Comparison of ENCODE assay signal across 6 cellular contexts in the genomic region with DNA sequence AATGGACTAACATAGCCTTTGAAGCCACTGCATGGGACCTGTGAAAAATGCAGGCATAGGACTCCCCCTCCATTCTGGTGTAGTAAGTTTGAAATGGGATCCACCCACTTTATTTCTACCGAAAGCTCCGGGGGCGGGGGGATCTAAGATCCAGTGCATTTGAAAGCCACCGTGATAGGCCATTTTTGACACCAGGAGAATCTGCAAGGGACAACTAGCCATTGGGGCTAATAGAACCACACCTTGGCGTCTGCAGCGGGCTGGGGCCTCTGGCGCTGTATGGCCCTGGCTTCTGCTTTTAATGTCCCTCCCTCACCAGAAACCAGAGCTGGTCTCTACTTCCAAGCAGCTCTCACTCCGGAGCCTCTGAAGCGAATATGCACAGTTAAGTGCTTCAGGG.
"Had no signal": no experiment of that assay in that cellular context is flagged by ENCODE, and none has a peak within 500 bp of the region (broad histone marks: within the 10 kb centered on the region; RNA-seq: fewer than 3 reads in every experiment).

No MANE protein-coding gene starts in this region.

- DNase-seq: GOT3, H9, HCEC 1CT, IMR-90, KG1 had no signal

- H3K4me3 ChIP-seq: K562 had no signal

- ATAC-seq: K562 had no signal
